Comparison of ENCODE assay signal across 19 cellular contexts in genomic region chr9:125970340-125970739, GRCh38.
DNase-seq lines count a peak whose midpoint lies in the region; ATAC-seq, FAIRE-seq and TF ChIP-seq lines count a peak whose summit lies in the region.
"Had no signal": no experiment of that assay in that cellular context is flagged by ENCODE, and none has a peak within 500 bp of the region (broad histone marks: within the 10 kb centered on the region; RNA-seq: fewer than 3 reads in every experiment).

No MANE protein-coding gene starts in this region.

- H3K36me3 ChIP-seq in BLaER1 (peaks cover 5% of the 10 kb centered on the region; the same call in 1 of the 2 replicates), bronchial epithelial cell (ENCODE audit: control insufficient read depth, insufficient read depth, low read length) (peaks cover 1% of the 10 kb centered on the region)

- H3K4me1 ChIP-seq in BLaER1: peaks cover 34% of the 10 kb centered on the region

- H3K4me3 ChIP-seq in BLaER1 (no peak overlapping the region), bronchial epithelial cell (ENCODE audit: low read depth, low read length) (no peak overlapping the region)
- H3K4me3 ChIP-seq: K562 had no signal

- H3K27ac Mint-ChIP-seq in memory B cell: peak overlapping the region; percentile 18
- H3K27ac Mint-ChIP-seq: CD8-positive, alpha-beta T cell had no signal

- H3K4me1 Mint-ChIP-seq in memory B cell: peaks cover 6% of the 10 kb centered on the region

- in situ Hi-C loops in GM13976 (cut with MboI; ENCODE audit: low sequenced_read_pairs, unreplicated experiment): no loop called here

- no peak for ATAC-seq in memory B cell (ENCODE audit: low read depth)
- ATAC-seq: CD8-positive, alpha-beta T cell; K562 had no signal

- H3K36me3 Mint-ChIP-seq in memory B cell: peaks cover 6% of the 10 kb centered on the region

- TF ChIP-seq CTCF in GM13976 (IDR thresholded peaks at IDR 0.05; ENCODE audit: borderline replicate concordance, control extremely low read depth, extremely low read depth, insufficient read depth, missing control alignments) (no peak), bronchial epithelial cell (IDR thresholded peaks at IDR 0.05; ENCODE audit: insufficient read depth, low read length, severe bottlenecking) (no peak)

- peaks cover 1% of the 10 kb centered on the region for H3K9me3 Mint-ChIP-seq in memory B cell

- no peak overlapping the region for H3K27ac ChIP-seq in BLaER1

- no peaks in the 10 kb centered on the region for H3K27me3 ChIP-seq in BLaER1
- no peaks in the 10 kb centered on the region for H3K27me3 ChIP-seq in bronchial epithelial cell (ENCODE audit: control insufficient read depth, insufficient read depth, low read length)

- H3K4me2 ChIP-seq in BLaER1: peak overlapping the region; percentile 66

- DNase-seq in GM13976 (ENCODE audit: low spot score) (peak; percentile 11), bronchial epithelial cell (ENCODE audit: low read depth) (peak; percentile 57), memory B cell (ENCODE audit: low spot score in 2 of 2) (no peak), inferior parietal cortex (ENCODE audit: extremely low spot score) (no peak), SW480 (ENCODE audit: low spot score) (no peak), NCI-H1417 treated with DMSO at 0.1 percent for 48 hours (lab: John Stamatoyannopoulos, UW) (no peak), KG1 (lab: John Stamatoyannopoulos, UW) (no peak)
- DNase-seq: C1 segment of cervical spinal cord; Calu3; CD8-positive, alpha-beta T cell; DMS53; GDM1; H7; NCI-H1092 treated with DMSO at 0.1 percent for 48 hours; NCI-H2081 treated with DMSO at 0.1 percent for 48 hours; NCI-H446 treated with DMSO at 0.1 percent for 48 hours; NCI-H526 treated with DMSO at 0.1 percent for 48 hours had no signal

- no peak for FAIRE-seq in bronchial epithelial cell (lab: Jason Lieb, UNC)
- FAIRE-seq: K562 had no signal

- no peaks in the 10 kb centered on the region for H4K20me1 ChIP-seq in BLaER1

- no peak overlapping the region for H3K9ac ChIP-seq in BLaER1

- no peak overlapping the region for H3K4me3 Mint-ChIP-seq in memory B cell
- H3K4me3 Mint-ChIP-seq: CD8-positive, alpha-beta T cell had no signal

- H3K9me3 ChIP-seq in BLaER1: no peaks in the 10 kb centered on the region

- no peaks in the 10 kb centered on the region for H3K27me3 Mint-ChIP-seq in memory B cell

Comparison
In these comparisons a context has a peak if more than half of its experiments do, and no peak if none do; other contexts are left out.
1. DNase-seq: peak in GM13976 (single experiment) and bronchial epithelial cell (single experiment); none in memory B cell (0 of 2), inferior parietal cortex (single experiment), SW480 (single experiment), NCI-H1417 treated with DMSO at 0.1 percent for 48 hours (single experiment) and KG1 (single experiment).